Comparison of ENCODE assay signal across 11 cellular contexts in the genomic region with DNA sequence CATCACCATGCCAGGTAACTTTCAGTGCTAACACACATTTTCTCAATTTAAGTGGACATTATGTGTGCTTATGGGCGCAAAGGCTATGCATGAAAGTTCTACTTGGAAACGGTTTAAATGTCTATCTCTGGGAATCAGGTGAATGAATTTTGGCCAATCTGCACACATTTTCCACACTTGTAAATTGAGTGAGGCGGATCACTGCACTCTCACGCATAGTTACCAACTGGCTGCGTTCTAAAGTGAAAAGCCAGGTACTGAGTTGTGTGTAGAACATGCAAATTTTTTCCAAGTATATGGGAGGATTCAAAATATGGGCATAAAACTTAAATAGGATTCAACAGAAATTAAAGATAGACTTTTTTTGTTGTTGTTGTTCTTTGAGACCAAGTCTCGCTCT.
"Had no signal": no experiment of that assay in that cellular context is flagged by ENCODE, and none has a peak within 500 bp of the region (broad histone marks: within the 10 kb centered on the region; RNA-seq: fewer than 3 reads in every experiment).

No MANE protein-coding gene starts in this region.

- ATAC-seq: GM23338, HCT116 had no signal

- H3K36me3 ChIP-seq: HAP-1 had no signal

- H3K27ac Mint-ChIP-seq: GM23338, H9, HFFc6 had no signal

- H3K4me1 ChIP-seq: HAP-1 had no signal

- H3K4me2 ChIP-seq: GM23338 had no signal

- H3K9ac ChIP-seq: GM23248 had no signal

- H3K9me3 ChIP-seq: HAP-1 had no signal

- H2AFZ ChIP-seq: GM23248 had no signal

- H3K4me1 Mint-ChIP-seq: GM23338, H9 had no signal

- H3K9me3 Mint-ChIP-seq: GM23338, H9, HFFc6 had no signal

- H3K4me3 Mint-ChIP-seq: GM23338, H9, HFFc6 had no signal

- DNase-seq: GM23248, GOT3, H7, H9, HCEC 1CT, HFFc6 had no signal

- H3K27ac ChIP-seq: GM23248 had no signal

- H3K4me3 ChIP-seq: GM23248, GM23338, HAP-1 had no signal

- FAIRE-seq: H1, H54 had no signal
